In the genomic region with DNA sequence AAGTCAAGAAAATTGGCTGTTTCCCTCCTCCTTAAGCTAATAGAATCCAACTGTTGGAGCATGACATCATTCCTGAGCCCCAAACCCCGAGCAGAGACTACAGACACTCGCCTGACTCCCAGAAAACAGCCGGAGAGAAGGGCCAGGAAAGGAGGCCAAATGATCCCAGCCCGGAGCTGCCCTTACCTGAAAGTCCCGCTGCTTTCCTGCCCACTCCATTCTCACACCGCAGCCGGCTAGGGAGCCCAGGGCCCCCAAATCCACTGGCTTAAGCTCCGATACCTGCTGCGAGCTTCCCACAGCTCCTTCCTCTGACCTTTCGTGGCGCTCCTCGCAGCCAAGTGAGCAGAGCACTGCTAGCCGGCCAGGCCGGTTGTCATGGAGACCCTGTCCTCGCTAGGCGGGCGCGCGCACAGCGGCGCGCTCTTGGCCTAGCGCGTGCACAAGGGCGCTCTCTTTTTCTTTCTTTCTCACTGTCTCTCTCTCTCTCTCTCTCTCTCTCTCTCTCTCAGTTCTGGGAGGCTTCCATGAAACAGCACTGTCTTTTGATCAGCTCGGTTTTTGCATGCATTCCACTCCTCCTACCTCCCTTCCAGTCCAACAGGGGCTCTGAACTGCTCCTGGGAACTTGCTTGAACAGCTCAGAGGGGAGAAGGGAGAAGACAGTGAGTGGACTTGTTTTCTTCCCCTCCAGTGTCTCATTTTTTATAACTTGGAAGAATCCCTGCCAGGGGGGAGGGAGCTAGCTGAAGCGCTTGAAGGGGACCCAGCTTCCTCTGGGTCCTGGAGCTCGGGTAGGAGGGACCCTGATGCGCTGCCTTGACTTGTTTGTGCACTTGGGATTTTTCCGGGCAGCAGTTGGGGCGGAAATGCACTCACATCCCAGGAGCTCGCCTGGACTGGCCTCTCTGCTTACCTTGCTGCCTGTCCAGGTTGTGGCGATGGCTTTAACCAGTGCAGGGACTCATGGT, we compare ENCODE assay signal across 8 cellular contexts.
DNase-seq lines count a peak whose midpoint lies in the region; ATAC-seq and TF ChIP-seq lines count a peak whose summit lies in the region.

No MANE protein-coding gene starts in this region.

- H3K4me1 ChIP-seq in ES-I3 (ENCODE audit: insufficient read depth, low read length), result peaks cover 36% of the 10 kb centered on the region
- no peaks in the 10 kb centered on the region for H3K4me1 ChIP-seq in naive thymus-derived CD4-positive, alpha-beta T cell (ENCODE audit: control insufficient read depth in 2 of 2, insufficient read depth in 2 of 2, low read length in 2 of 2)
- H3K4me1 ChIP-seq in aorta (ENCODE audit: control insufficient read depth in 1 of 2, insufficient read depth in 2 of 2, low read length in 2 of 2), result peaks cover 0 to 2% of the 10 kb centered on the region in 2 donors

- H3K9me3 Mint-ChIP-seq in activated T-helper 2 cell treated with anti-CD3 and anti-CD28 coated beads, Interferon-gamma antibody, Interleukin-2, Interleukin-4, amounts not matched to agents 10 μg/mL and 5 μg/mL and 100 μg/mL, durations not matched to agents 14 hours and 24 hours and 36 hours, result no peaks in the 10 kb centered on the region
- peaks cover 0 to 3% (median 0%) of the 10 kb centered on the region in 11 donors for H3K9me3 Mint-ChIP-seq in naive thymus-derived CD4-positive, alpha-beta T cell

- H3K27ac ChIP-seq in naive thymus-derived CD4-positive, alpha-beta T cell (ENCODE audit: low read depth, low read length), result no peak overlapping the region
- H3K27ac ChIP-seq in aorta (ENCODE audit: low read depth in 1 of 2, low read length in 2 of 2), result peak overlapping the region; percentile 46 to 92

- peaks cover 5% of the 10 kb centered on the region for H3K4me1 Mint-ChIP-seq in activated T-helper 2 cell treated with anti-CD3 and anti-CD28 coated beads, Interferon-gamma antibody, Interleukin-2, Interleukin-4, amounts not matched to agents 10 μg/mL and 5 μg/mL and 100 μg/mL, durations not matched to agents 14 hours and 24 hours and 36 hours (ENCODE audit: low read depth)
- H3K4me1 Mint-ChIP-seq in naive thymus-derived CD4-positive, alpha-beta T cell, result peaks cover 6 to 15% (median 10%) of the 10 kb centered on the region in 7 donors

- H3K4me3 Mint-ChIP-seq in activated T-helper 2 cell treated with anti-CD3 and anti-CD28 coated beads, Interferon-gamma antibody, Interleukin-2, Interleukin-4, amounts not matched to agents 10 μg/mL and 5 μg/mL and 100 μg/mL, durations not matched to agents 14 hours and 24 hours and 36 hours (ENCODE audit: low read depth), result peak overlapping the region; percentile 57
- peak overlapping the region in 8 of 10 donors; percentile 24 to 78 (median 44) for H3K4me3 Mint-ChIP-seq in naive thymus-derived CD4-positive, alpha-beta T cell

- CTCF ChIA-PET in naive thymus-derived CD4-positive, alpha-beta T cell (lab: Charles Lee), result no interaction called here

- no peaks in the 10 kb centered on the region for H3K9me3 ChIP-seq in ES-I3 (ENCODE audit: control insufficient read depth, insufficient read depth, low read length)
- no peaks in the 10 kb centered on the region for H3K9me3 ChIP-seq in naive thymus-derived CD4-positive, alpha-beta T cell (ENCODE audit: control insufficient read depth in 2 of 3, low read length in 3 of 3)
- no peaks in the 10 kb centered on the region for H3K9me3 ChIP-seq in aorta (ENCODE audit: control insufficient read depth, low read length)

- WGBS in aorta, 2 donors, result 3 to 5% methylated on average over 33 of the region's 33 CpGs

- no peak for TF ChIP-seq POLR2A in GM18505 (IDR thresholded peaks at IDR 0.05; ENCODE audit: borderline replicate concordance, extremely low read depth, insufficient read depth, insufficient read length)

- DNase-seq in NCI-H1417 (lab: John Stamatoyannopoulos, UW), result peak; percentile 72 to 85 (median 85)
- DNase-seq in activated T-helper 2 cell treated with anti-CD3 and anti-CD28 coated beads, Interferon-gamma antibody, Interleukin-2, Interleukin-4, amounts not matched to agents 10 μg/mL and 5 μg/mL and 100 μg/mL, durations not matched to agents 14 hours and 24 hours and 36 hours (ENCODE audit: low spot score), result no peak
- DNase-seq in foreskin melanocyte, result peak; percentile 89
- DNase-seq in naive thymus-derived CD4-positive, alpha-beta T cell, result no peak
- peak; percentile 86 to 91 for DNase-seq in aorta

- intact Hi-C loops in activated T-helper 2 cell treated with anti-CD3 and anti-CD28 coated beads, Interferon-gamma antibody, Interleukin-2, Interleukin-4, amounts not matched to agents 10 μg/mL and 5 μg/mL and 100 μg/mL, durations not matched to agents 14 hours and 24 hours and 36 hours (cut with micrococcal nuclease), result loop anchor here (5.0 kb wide), 1 partner anchor 123 kb away; no protein-coding TSS in a partner anchor
- intact Hi-C loops in naive thymus-derived CD4-positive, alpha-beta T cell (cut with micrococcal nuclease), result loop anchor here in 1 of 2 donors (10.0 kb wide), 1 partner anchor 104 kb away; a partner anchor contains a TSS
- intact Hi-C loops in aorta (cut with DNase I), result loop anchor here (2.0 to 10.0 kb wide), 4 partner anchors 128 to 246 kb away; a partner anchor contains a TSS

- no peak overlapping the region for H3K4me3 ChIP-seq in naive thymus-derived CD4-positive, alpha-beta T cell (ENCODE audit: low read length)
- peak overlapping the region; percentile 14 to 44 for H3K4me3 ChIP-seq in aorta (ENCODE audit: low read length in 2 of 2)

- H3K27me3 ChIP-seq in naive thymus-derived CD4-positive, alpha-beta T cell (ENCODE audit: control insufficient read depth in 2 of 2, insufficient read depth in 2 of 2, low read length in 2 of 2), result no peaks in the 10 kb centered on the region
- H3K27me3 ChIP-seq in aorta (ENCODE audit: control insufficient read depth in 1 of 2, insufficient read depth in 2 of 2, low read length in 1 of 2), result no peaks in the 10 kb centered on the region

- H3K36me3 ChIP-seq in ES-I3 (ENCODE audit: insufficient read depth, low read length), result no peaks in the 10 kb centered on the region
- H3K36me3 ChIP-seq in naive thymus-derived CD4-positive, alpha-beta T cell (ENCODE audit: control insufficient read depth in 2 of 3, insufficient read depth in 3 of 3, low read length in 3 of 3), result no peaks in the 10 kb centered on the region
- no peaks in the 10 kb centered on the region for H3K36me3 ChIP-seq in aorta (ENCODE audit: control insufficient read depth in 1 of 2, insufficient read depth in 2 of 2, low read length in 1 of 2)

- H3K9ac ChIP-seq in ES-I3 (ENCODE audit: low read depth, low read length), result peak overlapping the region; percentile 69

- POLR2A ChIA-PET in naive thymus-derived CD4-positive, alpha-beta T cell (lab: Charles Lee), result no interaction called here

- no peak overlapping the region for H3K27ac Mint-ChIP-seq in activated T-helper 2 cell treated with anti-CD3 and anti-CD28 coated beads, Interferon-gamma antibody, Interleukin-2, Interleukin-4, amounts not matched to agents 10 μg/mL and 5 μg/mL and 100 μg/mL, durations not matched to agents 14 hours and 24 hours and 36 hours
- H3K27ac Mint-ChIP-seq in naive thymus-derived CD4-positive, alpha-beta T cell, result no peak overlapping the region

- peaks cover 22% of the 10 kb centered on the region for H3K27me3 Mint-ChIP-seq in activated T-helper 2 cell treated with anti-CD3 and anti-CD28 coated beads, Interferon-gamma antibody, Interleukin-2, Interleukin-4, amounts not matched to agents 10 μg/mL and 5 μg/mL and 100 μg/mL, durations not matched to agents 14 hours and 24 hours and 36 hours (ENCODE audit: low read depth)
- peaks cover 6 to 28% (median 24%) of the 10 kb centered on the region in 5 donors for H3K27me3 Mint-ChIP-seq in naive thymus-derived CD4-positive, alpha-beta T cell

- no peaks in the 10 kb centered on the region for H3K36me3 Mint-ChIP-seq in activated T-helper 2 cell treated with anti-CD3 and anti-CD28 coated beads, Interferon-gamma antibody, Interleukin-2, Interleukin-4, amounts not matched to agents 10 μg/mL and 5 μg/mL and 100 μg/mL, durations not matched to agents 14 hours and 24 hours and 36 hours (ENCODE audit: low read depth)
- H3K36me3 Mint-ChIP-seq in naive thymus-derived CD4-positive, alpha-beta T cell, result no peaks in the 10 kb centered on the region

- ATAC-seq in naive thymus-derived CD4-positive, alpha-beta T cell, result peak; percentile 33
- peak; percentile 91 for ATAC-seq in aorta (ENCODE audit: low FRiP score)
- ATAC-seq in GM19455 (IDR thresholded peaks at IDR 0.05; ENCODE audit: unreplicated experiment), result no peak
- ATAC-seq in GM18505 (IDR thresholded peaks at IDR 0.05; ENCODE audit: unreplicated experiment), result no peak

Comparison
In these comparisons a context has a peak if more than half of its experiments do, and no peak if none do; other contexts are left out.
1. DNase-seq: peak in NCI-H1417 (3 of 3), foreskin melanocyte (single experiment) and aorta (2 of 2); none in activated T-helper 2 cell treated with anti-CD3 and anti-CD28 coated beads, Interferon-gamma antibody, Interleukin-2, Interleukin-4, amounts not matched to agents 10 μg/mL and 5 μg/mL and 100 μg/mL, durations not matched to agents 14 hours and 24 hours and 36 hours (single experiment) and naive thymus-derived CD4-positive, alpha-beta T cell (0 of 9).
2. ATAC-seq: peak in naive thymus-derived CD4-positive, alpha-beta T cell (single experiment) and aorta (single experiment); none in GM19455 (single experiment) and GM18505 (single experiment).